In genomic region chr20:63790572-63791168, GRCh38 we compare ENCODE assay signal across 17 cellular contexts.
"Had no signal": no experiment of that assay in that cellular context is flagged by ENCODE, and none has a peak within 500 bp of the region (broad histone marks: within the 10 kb centered on the region; RNA-seq: fewer than 3 reads in every experiment).

No MANE protein-coding gene starts in this region.

- H3K9me3 Mint-ChIP-seq: neural progenitor cell; stimulated activated memory B cell treated with anti-CD40 and anti-IgM and Interleukin-4, amounts not matched to agents 10 μg/mL and 1 μg/mL and 100 μg/mL, for 72 hours; stimulated activated naive CD8-positive, alpha-beta T cell treated with anti-CD3 and anti-CD28 coated beads, Interleukin-15, Interleukin-2, amounts not matched to agents 100 ng/mL and 50 ng/mL, for 24 hours had no signal

- H3K4me3 Mint-ChIP-seq: naive thymus-derived CD4-positive, alpha-beta T cell; neural progenitor cell; stimulated activated memory B cell treated with anti-CD40 and anti-IgM and Interleukin-4, amounts not matched to agents 10 μg/mL and 1 μg/mL and 100 μg/mL, for 72 hours; stimulated activated naive CD8-positive, alpha-beta T cell treated with anti-CD3 and anti-CD28 coated beads, Interleukin-15, Interleukin-2, amounts not matched to agents 100 ng/mL and 50 ng/mL, for 24 hours had no signal

- H3K4me2 ChIP-seq: neural progenitor cell had no signal

- H3K27me3 ChIP-seq: neural progenitor cell, pancreas, tibial artery, upper lobe of left lung, vagina had no signal

- H2AFZ ChIP-seq: neural progenitor cell had no signal

- H3K27ac Mint-ChIP-seq: naive thymus-derived CD4-positive, alpha-beta T cell; neural progenitor cell; progenitor cell of endocrine pancreas; stimulated activated memory B cell treated with anti-CD40 and anti-IgM and Interleukin-4, amounts not matched to agents 10 μg/mL and 1 μg/mL and 100 μg/mL, for 72 hours; stimulated activated naive CD8-positive, alpha-beta T cell treated with anti-CD3 and anti-CD28 coated beads, Interleukin-15, Interleukin-2, amounts not matched to agents 100 ng/mL and 50 ng/mL, for 24 hours had no signal

- H3K9ac ChIP-seq: neural progenitor cell had no signal

- H3K27ac ChIP-seq: neural progenitor cell, pancreas, tibial artery, vagina had no signal

- H3K9me3 ChIP-seq: pancreas, tibial artery, upper lobe of left lung, vagina had no signal

- H3K36me3 Mint-ChIP-seq: naive thymus-derived CD4-positive, alpha-beta T cell; neural progenitor cell; stimulated activated memory B cell treated with anti-CD40 and anti-IgM and Interleukin-4, amounts not matched to agents 10 μg/mL and 1 μg/mL and 100 μg/mL, for 72 hours had no signal

- H3K4me3 ChIP-seq: neural progenitor cell, pancreas, tibial artery, upper lobe of left lung, vagina had no signal

- ATAC-seq: esophagus mucosa; naive thymus-derived CD4-positive, alpha-beta T cell; pancreas; stimulated activated memory B cell treated with anti-CD40 and anti-IgM and Interleukin-4, amounts not matched to agents 10 μg/mL and 1 μg/mL and 100 μg/mL, for 72 hours had no signal

- H3K36me3 ChIP-seq: neural progenitor cell had no signal

- DNase-seq: effector memory CD4-positive, alpha-beta T cell; left ventricle myocardium superior; naive thymus-derived CD4-positive, alpha-beta T cell; occipital lobe; pancreas; right cardiac atrium; stimulated activated CD4-positive, alpha-beta T cell treated with anti-CD3 and anti-CD28 coated beads, Interleukin-15, amount 100 ng/mL, for 24 hours; stimulated activated CD4-positive, alpha-beta T cell treated with anti-CD3 and anti-CD28 coated beads, Interleukin-1b, Interleukin-23, amount 100 ng/mL, for 48 hours; stimulated activated CD4-positive, alpha-beta T cell treated with anti-CD3 and anti-CD28 coated beads, Interleukin-4, amount 100 ng/mL, for 24 hours; tibial artery had no signal

- H3K4me1 ChIP-seq: pancreas, tibial artery, vagina had no signal

- H3K27me3 Mint-ChIP-seq: progenitor cell of endocrine pancreas; stimulated activated naive CD8-positive, alpha-beta T cell treated with anti-CD3 and anti-CD28 coated beads, Interleukin-15, Interleukin-2, amounts not matched to agents 100 ng/mL and 50 ng/mL, for 24 hours had no signal
